In the genomic region with DNA sequence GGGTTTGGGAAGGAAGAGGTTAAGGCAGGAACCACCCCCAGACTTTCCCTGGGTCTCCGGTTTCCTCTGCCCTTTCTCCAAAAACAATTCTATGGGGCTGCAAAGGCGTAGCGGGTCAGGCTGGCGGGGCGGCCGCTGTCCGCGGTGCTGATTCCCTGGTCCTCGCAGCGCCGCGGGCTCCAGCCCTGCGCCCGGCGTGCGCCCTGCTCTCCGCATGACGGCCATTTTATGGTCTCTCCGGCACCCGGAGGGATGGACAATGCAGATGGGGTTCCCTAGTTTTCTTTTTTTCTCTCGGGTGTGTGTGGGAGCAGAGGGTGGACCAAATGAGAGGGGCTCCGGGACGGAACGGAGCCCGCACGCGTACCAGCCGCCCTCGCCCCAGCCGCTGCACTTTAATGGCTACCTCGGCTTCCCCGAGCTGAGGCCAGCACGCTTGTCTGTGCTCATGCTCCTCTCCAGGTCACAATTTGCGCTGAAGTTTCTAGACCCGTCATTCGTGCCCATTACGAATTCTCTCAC, we compare ENCODE assay signal across 8 cellular contexts. TPM values are rescaled to one million over a fixed set of nuclear protein-coding genes. Genes with fewer than 3 reads are reported as not detected.
A peak's percentile ranks its signal among the peaks of the same experiment; 100 is the strongest.
DNase-seq lines count a peak whose midpoint lies in the region; ATAC-seq and TF ChIP-seq lines count a peak whose summit lies in the region.

No MANE protein-coding gene starts in this region.

- POLR2A ChIA-PET in HEK293 (lab: Yijun Ruan, JAX) = no interaction called here

- ATAC-seq in HG03095 (IDR thresholded peaks at IDR 0.05; ENCODE audit: unreplicated experiment) (no peak), GM21576 (IDR thresholded peaks at IDR 0.05; ENCODE audit: unreplicated experiment) (no peak)

- no peak overlapping the region for H3K27ac ChIP-seq in HEK293 (ENCODE audit: extremely low read depth, low read depth, low read length)
- H3K27ac ChIP-seq in testis = no peak overlapping the region
- H3K27ac ChIP-seq in prostate gland = no peak overlapping the region

- TF ChIP-seq POLR2A in testis (IDR thresholded peaks at IDR 0.05) = no peak
- no peak for TF ChIP-seq POLR2A in prostate gland (IDR thresholded peaks at IDR 0.05)

- H3K4me3 ChIP-seq in BE2C (ENCODE audit: low read depth, low read length) = peak overlapping the region; percentile 75
- peak overlapping the region; percentile 34 for H3K4me3 ChIP-seq in HEK293 (ENCODE audit: low read depth, low read length)
- H3K4me3 ChIP-seq in astrocyte of the spinal cord (ENCODE audit: low read depth, low read length) = no peak overlapping the region
- peak overlapping the region; percentile 42 to 50 for H3K4me3 ChIP-seq in testis
- H3K4me3 ChIP-seq in prostate gland = no peak overlapping the region

- WGBS in testis, 2 donors = 2% methylated on average over 34 to 37 of the region's 37 CpGs
- WGBS in prostate gland = 5% methylated on average over 36 of the region's 37 CpGs

- intact Hi-C loops in testis (cut with DNase I; ENCODE audit: low total_unique reads) (no loop called here), prostate gland (cut with DNase I) (no loop called here)

- CTCF ChIA-PET in HEK293 (lab: Yijun Ruan, JAX) = no interaction called here

- TF ChIP-seq CTCF in BE2C (IDR thresholded peaks at IDR 0.05; ENCODE audit: low read depth, low read length) = no peak
- TF ChIP-seq CTCF in HEK293 (tag by site-specific recombination; IDR thresholded peaks at IDR 0.05) = no peak
- TF ChIP-seq CTCF in astrocyte of the spinal cord (IDR thresholded peaks at IDR 0.05; ENCODE audit: low read depth, low read length) = no peak
- TF ChIP-seq CTCF in testis (IDR thresholded peaks at IDR 0.05) = no peak
- TF ChIP-seq CTCF in prostate gland (IDR thresholded peaks at IDR 0.05) = no peak

- in situ Hi-C loops in astrocyte of the spinal cord (cut with HindIII; ENCODE audit: low sequenced_read_pairs) = no loop called here

- no peaks in the 10 kb centered on the region for H3K36me3 ChIP-seq in BE2C
- H3K36me3 ChIP-seq in HEK293 (ENCODE audit: control insufficient read depth in 2 of 2, insufficient read depth in 1 of 2, low read length in 2 of 2) = no peaks in the 10 kb centered on the region
- no peaks in the 10 kb centered on the region for H3K36me3 ChIP-seq in testis (ENCODE audit: low read depth, missing control alignments)
- H3K36me3 ChIP-seq in prostate gland = no peaks in the 10 kb centered on the region

- H3K9me3 ChIP-seq in BE2C = no peaks in the 10 kb centered on the region
- H3K9me3 ChIP-seq in HEK293 (ENCODE audit: control insufficient read depth, insufficient read depth, low read depth, low read length) = no peaks in the 10 kb centered on the region; the same call in 1 of the 2 replicates
- H3K9me3 ChIP-seq in testis = no peaks in the 10 kb centered on the region
- H3K9me3 ChIP-seq in prostate gland = no peaks in the 10 kb centered on the region

- peak; percentile 54 for DNase-seq in BE2C
- peak; percentile 22 for DNase-seq in astrocyte of the spinal cord (ENCODE audit: low read depth, low spot score)
- DNase-seq in iPS-NIHi7 (ENCODE audit: extremely low spot score) = peak; percentile 92
- peak; percentile 71 for DNase-seq in testis
- DNase-seq in prostate gland (ENCODE audit: low spot score) = no peak

- H3K27me3 ChIP-seq in BE2C (no peaks in the 10 kb centered on the region), testis (no peaks in the 10 kb centered on the region), prostate gland (replicated peaks; ENCODE audit: insufficient read depth) (peaks cover 24% of the 10 kb centered on the region)

- H3K4me1 ChIP-seq in BE2C (0 out of 2 replicates have a peak, but pooled peaks cover 3% of the 10 kb centered on the region), HEK293 (ENCODE audit: control insufficient read depth, insufficient read depth, low read length) (peaks cover 3% of the 10 kb centered on the region; the same call in 1 of the 2 replicates), testis (no peaks in the 10 kb centered on the region), prostate gland (replicated peaks) (no peaks in the 10 kb centered on the region)

TF ChIP-seq in HEK293, 187 proteins besides CTCF, POLR2A, EP300 and RAD21 (continues in another document):
- TF ChIP-seq ZNF324 (tag by site-specific recombination; IDR thresholded peaks at IDR 0.05) = peak; percentile 54; the same call in 1 of the 2 replicates
- 0 out of 2 replicates have a peak, but pooled peaks have one; percentile 43 for TF ChIP-seq KLF16 (tag by site-specific recombination; IDR thresholded peaks at IDR 0.05)
- TF ChIP-seq, protein P1, sequence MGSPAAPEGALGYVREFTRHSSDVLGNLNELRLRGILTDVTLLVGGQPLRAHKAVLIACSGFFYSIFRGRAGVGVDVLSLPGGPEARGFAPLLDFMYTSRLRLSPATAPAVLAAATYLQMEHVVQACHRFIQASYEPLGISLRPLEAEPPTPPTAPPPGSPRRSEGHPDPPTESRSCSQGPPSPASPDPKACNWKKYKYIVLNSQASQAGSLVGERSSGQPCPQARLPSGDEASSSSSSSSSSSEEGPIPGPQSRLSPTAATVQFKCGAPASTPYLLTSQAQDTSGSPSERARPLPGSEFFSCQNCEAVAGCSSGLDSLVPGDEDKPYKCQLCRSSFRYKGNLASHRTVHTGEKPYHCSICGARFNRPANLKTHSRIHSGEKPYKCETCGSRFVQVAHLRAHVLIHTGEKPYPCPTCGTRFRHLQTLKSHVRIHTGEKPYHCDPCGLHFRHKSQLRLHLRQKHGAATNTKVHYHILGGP (tag by site-specific recombination; IDR thresholded peaks at IDR 0.05) = no peak
- TF ChIP-seq ZNF16 (tag by site-specific recombination; IDR thresholded peaks at IDR 0.05; ENCODE audit: low read depth) = no peak
- peak; percentile 37; the same call in 1 of the 2 replicates for TF ChIP-seq ZFP37 (tag by site-specific recombination; IDR thresholded peaks at IDR 0.05)
- no peak for TF ChIP-seq ZNF132 (tag by site-specific recombination; IDR thresholded peaks at IDR 0.05; ENCODE audit: borderline replicate concordance)
- TF ChIP-seq ZBTB20 (tag by site-specific recombination; IDR thresholded peaks at IDR 0.05) = peak; percentile 93
- TF ChIP-seq, protein P2, sequence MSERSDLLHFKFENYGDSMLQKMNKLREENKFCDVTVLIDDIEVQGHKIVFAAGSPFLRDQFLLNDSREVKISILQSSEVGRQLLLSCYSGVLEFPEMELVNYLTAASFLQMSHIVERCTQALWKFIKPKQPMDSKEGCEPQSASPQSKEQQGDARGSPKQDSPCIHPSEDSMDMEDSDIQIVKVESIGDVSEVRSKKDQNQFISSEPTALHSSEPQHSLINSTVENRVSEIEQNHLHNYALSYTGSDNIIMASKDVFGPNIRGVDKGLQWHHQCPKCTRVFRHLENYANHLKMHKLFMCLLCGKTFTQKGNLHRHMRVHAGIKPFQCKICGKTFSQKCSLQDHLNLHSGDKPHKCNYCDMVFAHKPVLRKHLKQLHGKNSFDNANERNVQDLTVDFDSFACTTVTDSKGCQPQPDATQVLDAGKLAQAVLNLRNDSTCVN (tag by site-specific recombination; optimal IDR thresholded peaks at IDR 0.05) = peak; percentile 47
- TF ChIP-seq YY1 (tag by site-specific recombination; IDR thresholded peaks at IDR 0.05) = peak; percentile 73
- TF ChIP-seq ZNF76 (tag by site-specific recombination; IDR thresholded peaks at IDR 0.05; ENCODE audit: borderline replicate concordance, low read depth) = no peak
- no peak for TF ChIP-seq ZNF585B (tag by site-specific recombination; IDR thresholded peaks at IDR 0.05)
- TF ChIP-seq KLF8 (tag by site-specific recombination; IDR thresholded peaks at IDR 0.05) = no peak
- TF ChIP-seq ZBTB8A (tag by site-specific recombination; IDR thresholded peaks at IDR 0.05) = peak; percentile 96
- TF ChIP-seq, protein P3, sequence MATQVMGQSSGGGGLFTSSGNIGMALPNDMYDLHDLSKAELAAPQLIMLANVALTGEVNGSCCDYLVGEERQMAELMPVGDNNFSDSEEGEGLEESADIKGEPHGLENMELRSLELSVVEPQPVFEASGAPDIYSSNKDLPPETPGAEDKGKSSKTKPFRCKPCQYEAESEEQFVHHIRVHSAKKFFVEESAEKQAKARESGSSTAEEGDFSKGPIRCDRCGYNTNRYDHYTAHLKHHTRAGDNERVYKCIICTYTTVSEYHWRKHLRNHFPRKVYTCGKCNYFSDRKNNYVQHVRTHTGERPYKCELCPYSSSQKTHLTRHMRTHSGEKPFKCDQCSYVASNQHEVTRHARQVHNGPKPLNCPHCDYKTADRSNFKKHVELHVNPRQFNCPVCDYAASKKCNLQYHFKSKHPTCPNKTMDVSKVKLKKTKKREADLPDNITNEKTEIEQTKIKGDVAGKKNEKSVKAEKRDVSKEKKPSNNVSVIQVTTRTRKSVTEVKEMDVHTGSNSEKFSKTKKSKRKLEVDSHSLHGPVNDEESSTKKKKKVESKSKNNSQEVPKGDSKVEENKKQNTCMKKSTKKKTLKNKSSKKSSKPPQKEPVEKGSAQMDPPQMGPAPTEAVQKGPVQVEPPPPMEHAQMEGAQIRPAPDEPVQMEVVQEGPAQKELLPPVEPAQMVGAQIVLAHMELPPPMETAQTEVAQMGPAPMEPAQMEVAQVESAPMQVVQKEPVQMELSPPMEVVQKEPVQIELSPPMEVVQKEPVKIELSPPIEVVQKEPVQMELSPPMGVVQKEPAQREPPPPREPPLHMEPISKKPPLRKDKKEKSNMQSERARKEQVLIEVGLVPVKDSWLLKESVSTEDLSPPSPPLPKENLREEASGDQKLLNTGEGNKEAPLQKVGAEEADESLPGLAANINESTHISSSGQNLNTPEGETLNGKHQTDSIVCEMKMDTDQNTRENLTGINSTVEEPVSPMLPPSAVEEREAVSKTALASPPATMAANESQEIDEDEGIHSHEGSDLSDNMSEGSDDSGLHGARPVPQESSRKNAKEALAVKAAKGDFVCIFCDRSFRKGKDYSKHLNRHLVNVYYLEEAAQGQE (tag by site-specific recombination; IDR thresholded peaks at IDR 0.05) = peak; percentile 97
- TF ChIP-seq ZNF335 (tag by site-specific recombination; conservative IDR thresholded peaks at IDR 0.05) = peak; percentile 39; the same call in 1 of the 2 replicates
- TF ChIP-seq PRDM1 (tag by site-specific recombination; IDR thresholded peaks at IDR 0.05) = peak; percentile 47; the same call in 1 of the 2 replicates
- TF ChIP-seq YY2 (tag by site-specific recombination; IDR thresholded peaks at IDR 0.05) = 0 out of 2 replicates have a peak, but pooled peaks have one; percentile 35
- 0 out of 2 replicates have a peak, but pooled peaks have one; percentile 8 for TF ChIP-seq ZIC2 (tag by site-specific recombination; IDR thresholded peaks at IDR 0.05)

RNA-seq across cellular contexts. Expression of a gene that starts 1.6 kb away (rescaled TPM):
- polyA plus RNA-seq in BE2C (2012; ENCODE audit: insufficient read depth, insufficient read length, low read depth) = 28.9 TPM
- 1 to 10 TPM in 1 of 2 donors, under 1 TPM in 1; 0.93 to 1.6 TPM for total RNA-seq in testis
- polyA plus RNA-seq in testis (ENCODE audit: insufficient read depth, low read depth, low replicate concordance) = 2.5 TPM
- total RNA-seq in prostate gland = 10 to 100 TPM in 1 of 2 donors, not detected in 1; 13.1 TPM

Comparison
In these comparisons a context has a peak if more than half of its experiments do, and no peak if none do; other contexts are left out.
1. H3K4me3 ChIP-seq: peak in BE2C (single experiment), HEK293 (single experiment) and testis (2 of 2); none in astrocyte of the spinal cord (single experiment) and prostate gland (0 of 2).